Comparison of ENCODE assay signal across 1 cellular context in the genomic region with DNA sequence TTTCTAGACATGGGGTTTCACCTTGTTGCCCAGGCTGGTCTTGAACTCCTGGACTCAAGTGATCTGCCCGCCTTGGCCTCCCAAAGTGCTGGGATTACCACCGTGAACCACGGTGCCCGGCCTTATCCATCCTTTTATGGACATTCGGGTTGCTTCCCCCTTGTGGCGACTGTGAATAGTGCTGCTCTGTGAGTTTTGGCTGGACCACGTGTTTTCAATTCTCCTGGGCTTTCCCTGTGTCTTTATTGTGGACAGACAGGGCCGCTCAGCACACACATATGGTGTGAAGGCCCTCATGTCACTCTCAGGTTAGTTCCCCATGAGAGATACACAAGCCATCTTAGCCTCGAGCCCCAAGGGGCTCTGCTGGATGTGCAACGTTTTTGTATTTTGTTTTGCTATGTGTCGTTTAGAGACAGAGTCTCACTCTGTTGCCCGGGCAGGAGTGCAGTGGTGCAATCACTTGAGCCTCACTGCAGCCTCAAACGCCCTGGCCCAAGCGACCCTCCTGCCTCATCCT.
TF ChIP-seq lines count a peak whose summit lies in the region.

No MANE protein-coding gene starts in this region.

TF ChIP-seq in HepG2, 621 proteins besides CTCF, POLR2A, EP300 and RAD21 (continued from another document and continues in another):
- TF ChIP-seq ZNF317 (CRISPR knock-in tag; IDR thresholded peaks at IDR 0.05) (0 out of 2 replicates have a peak, but pooled peaks have one; percentile 12), PHF21A (CRISPR knock-in tag; IDR thresholded peaks at IDR 0.05) (no peak), KDM6A (CRISPR knock-in tag; IDR thresholded peaks at IDR 0.05; ENCODE audit: low read depth) (no peak), ASH2L (IDR thresholded peaks at IDR 0.05; ENCODE audit: insufficient read length, low read depth, low read length) (no peak), UBTF (CRISPR knock-in tag; IDR thresholded peaks at IDR 0.05) (no peak), ZNF616 (CRISPR knock-in tag; IDR thresholded peaks at IDR 0.05; ENCODE audit: low read depth) (no peak), ZNF747 (CRISPR knock-in tag; IDR thresholded peaks at IDR 0.05; ENCODE audit: borderline replicate concordance) (no peak; the same call in 1 of the 2 replicates), ZNF484 (CRISPR knock-in tag; IDR thresholded peaks at IDR 0.05; ENCODE audit: borderline replicate concordance, low read depth) (no peak), ZNF672 (CRISPR knock-in tag; IDR thresholded peaks at IDR 0.05) (no peak), ATF7-NPFF (CRISPR knock-in tag; IDR thresholded peaks at IDR 0.05; ENCODE audit: low read depth) (no peak), ZNF207 (IDR thresholded peaks at IDR 0.05; ENCODE audit: borderline replicate concordance) (no peak), KLF12 (CRISPR knock-in tag; IDR thresholded peaks at IDR 0.05; ENCODE audit: borderline replicate concordance) (no peak), NAIF1 (CRISPR knock-in tag; IDR thresholded peaks at IDR 0.05; ENCODE audit: borderline replicate concordance) (no peak), CREM (IDR thresholded peaks at IDR 0.05) (no peak), CREM (CRISPR knock-in tag; IDR thresholded peaks at IDR 0.05) (no peak), KAT2B (IDR thresholded peaks at IDR 0.05; ENCODE audit: borderline replicate concordance, low read depth, low read length) (no peak), ZNF773 (CRISPR knock-in tag; IDR thresholded peaks at IDR 0.05; ENCODE audit: borderline replicate concordance) (no peak), CAMTA2 (CRISPR knock-in tag; IDR thresholded peaks at IDR 0.05; ENCODE audit: borderline replicate concordance) (no peak), KLF11 (CRISPR knock-in tag; IDR thresholded peaks at IDR 0.05) (no peak), NR3C1 (CRISPR knock-in tag; IDR thresholded peaks at IDR 0.05) (no peak), ZFY (CRISPR knock-in tag; IDR thresholded peaks at IDR 0.05) (peak; percentile 42; the same call in 1 of the 2 replicates), AGO2 (optimal IDR thresholded peaks at IDR 0.05; ENCODE audit: low read depth, low read length) (no peak), CBX2 (IDR thresholded peaks at IDR 0.05; ENCODE audit: low read depth, low read length) (no peak), CBX2 (CRISPR knock-in tag; IDR thresholded peaks at IDR 0.05; ENCODE audit: low read depth) (no peak), ZNF138 (CRISPR knock-in tag; IDR thresholded peaks at IDR 0.05; ENCODE audit: low read depth) (no peak), SRSF4 (IDR thresholded peaks at IDR 0.05; ENCODE audit: low read depth, low read length, poor library complexity, severe bottlenecking) (no peak), RFXANK (CRISPR knock-in tag; IDR thresholded peaks at IDR 0.05) (no peak), PBX2 (CRISPR knock-in tag; IDR thresholded peaks at IDR 0.05) (no peak), XRCC5 (optimal IDR thresholded peaks at IDR 0.05; ENCODE audit: low read length) (peak; percentile 61), ZFP36L2 (CRISPR knock-in tag; IDR thresholded peaks at IDR 0.05) (no peak), ZNF3 (CRISPR knock-in tag; IDR thresholded peaks at IDR 0.05) (no peak), MATR3 (CRISPR knock-in tag; IDR thresholded peaks at IDR 0.05) (no peak), ZNF441 (CRISPR knock-in tag; IDR thresholded peaks at IDR 0.05; ENCODE audit: borderline replicate concordance) (no peak), ZNF761 (CRISPR knock-in tag; conservative IDR thresholded peaks at IDR 0.05) (0 out of 2 replicates have a peak, but pooled peaks have one; percentile 58), ZNF180 (CRISPR knock-in tag; IDR thresholded peaks at IDR 0.05; ENCODE audit: borderline replicate concordance, low read depth) (no peak), ZNF230 (CRISPR knock-in tag; IDR thresholded peaks at IDR 0.05) (0 out of 2 replicates have a peak, but pooled peaks have one; percentile 36), RBM39 (IDR thresholded peaks at IDR 0.05; ENCODE audit: low read depth, low read length, poor library complexity, severe bottlenecking) (no peak)
- TF ChIP-seq, protein P1, sequence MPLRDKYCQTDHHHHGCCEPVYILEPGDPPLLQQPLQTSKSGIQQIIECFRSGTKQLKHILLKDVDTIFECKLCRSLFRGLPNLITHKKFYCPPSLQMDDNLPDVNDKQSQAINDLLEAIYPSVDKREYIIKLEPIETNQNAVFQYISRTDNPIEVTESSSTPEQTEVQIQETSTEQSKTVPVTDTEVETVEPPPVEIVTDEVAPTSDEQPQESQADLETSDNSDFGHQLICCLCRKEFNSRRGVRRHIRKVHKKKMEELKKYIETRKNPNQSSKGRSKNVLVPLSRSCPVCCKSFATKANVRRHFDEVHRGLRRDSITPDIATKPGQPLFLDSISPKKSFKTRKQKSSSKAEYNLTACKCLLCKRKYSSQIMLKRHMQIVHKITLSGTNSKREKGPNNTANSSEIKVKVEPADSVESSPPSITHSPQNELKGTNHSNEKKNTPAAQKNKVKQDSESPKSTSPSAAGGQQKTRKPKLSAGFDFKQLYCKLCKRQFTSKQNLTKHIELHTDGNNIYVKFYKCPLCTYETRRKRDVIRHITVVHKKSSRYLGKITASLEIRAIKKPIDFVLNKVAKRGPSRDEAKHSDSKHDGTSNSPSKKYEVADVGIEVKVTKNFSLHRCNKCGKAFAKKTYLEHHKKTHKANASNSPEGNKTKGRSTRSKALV (CRISPR knock-in tag; IDR thresholded peaks at IDR 0.05): no peak
- TF ChIP-seq, protein P2, sequence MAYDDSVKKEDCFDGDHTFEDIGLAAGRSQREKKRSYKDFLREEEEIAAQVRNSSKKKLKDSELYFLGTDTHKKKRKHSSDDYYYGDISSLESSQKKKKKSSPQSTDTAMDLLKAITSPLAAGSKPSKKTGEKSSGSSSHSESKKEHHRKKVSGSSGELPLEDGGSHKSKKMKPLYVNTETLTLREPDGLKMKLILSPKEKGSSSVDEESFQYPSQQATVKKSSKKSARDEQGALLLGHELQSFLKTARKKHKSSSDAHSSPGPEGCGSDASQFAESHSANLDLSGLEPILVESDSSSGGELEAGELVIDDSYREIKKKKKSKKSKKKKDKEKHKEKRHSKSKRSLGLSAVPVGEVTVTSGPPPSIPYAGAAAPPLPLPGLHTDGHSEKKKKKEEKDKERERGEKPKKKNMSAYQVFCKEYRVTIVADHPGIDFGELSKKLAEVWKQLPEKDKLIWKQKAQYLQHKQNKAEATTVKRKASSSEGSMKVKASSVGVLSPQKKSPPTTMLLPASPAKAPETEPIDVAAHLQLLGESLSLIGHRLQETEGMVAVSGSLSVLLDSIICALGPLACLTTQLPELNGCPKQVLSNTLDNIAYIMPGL (CRISPR knock-in tag; IDR thresholded peaks at IDR 0.05; ENCODE audit: borderline replicate concordance in 1 of 2, low read depth in 1 of 2): peak; percentile 56 to 77; a peak in 3 of 4 replicates
- TF ChIP-seq, protein P3, sequence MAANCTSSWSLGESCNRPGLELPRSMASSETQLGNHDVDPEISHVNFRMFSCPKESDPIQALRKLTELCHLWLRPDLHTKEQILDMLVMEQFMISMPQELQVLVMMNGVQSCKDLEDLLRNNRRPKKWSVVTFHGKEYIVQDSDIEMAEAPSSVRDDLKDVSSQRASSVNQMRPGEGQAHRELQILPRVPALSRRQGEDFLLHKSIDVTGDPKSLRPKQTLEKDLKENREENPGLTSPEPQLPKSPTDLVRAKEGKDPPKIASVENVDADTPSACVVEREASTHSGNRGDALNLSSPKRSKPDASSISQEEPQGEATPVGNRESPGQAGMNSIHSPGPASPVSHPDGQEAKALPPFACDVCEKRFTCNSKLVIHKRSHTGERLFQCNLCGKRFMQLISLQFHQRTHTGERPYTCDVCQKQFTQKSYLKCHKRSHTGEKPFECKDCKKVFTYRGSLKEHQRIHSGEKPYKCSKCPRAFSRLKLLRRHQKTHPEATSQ (CRISPR knock-in tag; IDR thresholded peaks at IDR 0.05; ENCODE audit: borderline replicate concordance): no peak
- TF ChIP-seq, protein P4, sequence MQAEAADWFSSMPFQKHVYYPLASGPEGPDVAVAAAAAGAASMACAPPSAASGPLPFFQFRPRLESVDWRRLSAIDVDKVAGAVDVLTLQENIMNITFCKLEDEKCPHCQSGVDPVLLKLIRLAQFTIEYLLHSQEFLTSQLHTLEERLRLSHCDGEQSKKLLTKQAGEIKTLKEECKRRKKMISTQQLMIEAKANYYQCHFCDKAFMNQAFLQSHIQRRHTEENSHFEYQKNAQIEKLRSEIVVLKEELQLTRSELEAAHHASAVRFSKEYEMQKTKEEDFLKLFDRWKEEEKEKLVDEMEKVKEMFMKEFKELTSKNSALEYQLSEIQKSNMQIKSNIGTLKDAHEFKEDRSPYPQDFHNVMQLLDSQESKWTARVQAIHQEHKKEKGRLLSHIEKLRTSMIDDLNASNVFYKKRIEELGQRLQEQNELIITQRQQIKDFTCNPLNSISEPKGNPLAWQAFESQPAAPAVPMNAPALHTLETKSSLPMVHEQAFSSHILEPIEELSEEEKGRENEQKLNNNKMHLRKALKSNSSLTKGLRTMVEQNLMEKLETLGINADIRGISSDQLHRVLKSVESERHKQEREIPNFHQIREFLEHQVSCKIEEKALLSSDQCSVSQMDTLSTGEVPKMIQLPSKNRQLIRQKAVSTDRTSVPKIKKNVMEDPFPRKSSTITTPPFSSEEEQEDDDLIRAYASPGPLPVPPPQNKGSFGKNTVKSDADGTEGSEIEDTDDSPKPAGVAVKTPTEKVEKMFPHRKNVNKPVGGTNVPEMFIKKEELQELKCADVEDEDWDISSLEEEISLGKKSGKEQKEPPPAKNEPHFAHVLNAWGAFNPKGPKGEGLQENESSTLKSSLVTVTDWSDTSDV (CRISPR knock-in tag; IDR thresholded peaks at IDR 0.05): no peak
- TF ChIP-seq, protein P5, sequence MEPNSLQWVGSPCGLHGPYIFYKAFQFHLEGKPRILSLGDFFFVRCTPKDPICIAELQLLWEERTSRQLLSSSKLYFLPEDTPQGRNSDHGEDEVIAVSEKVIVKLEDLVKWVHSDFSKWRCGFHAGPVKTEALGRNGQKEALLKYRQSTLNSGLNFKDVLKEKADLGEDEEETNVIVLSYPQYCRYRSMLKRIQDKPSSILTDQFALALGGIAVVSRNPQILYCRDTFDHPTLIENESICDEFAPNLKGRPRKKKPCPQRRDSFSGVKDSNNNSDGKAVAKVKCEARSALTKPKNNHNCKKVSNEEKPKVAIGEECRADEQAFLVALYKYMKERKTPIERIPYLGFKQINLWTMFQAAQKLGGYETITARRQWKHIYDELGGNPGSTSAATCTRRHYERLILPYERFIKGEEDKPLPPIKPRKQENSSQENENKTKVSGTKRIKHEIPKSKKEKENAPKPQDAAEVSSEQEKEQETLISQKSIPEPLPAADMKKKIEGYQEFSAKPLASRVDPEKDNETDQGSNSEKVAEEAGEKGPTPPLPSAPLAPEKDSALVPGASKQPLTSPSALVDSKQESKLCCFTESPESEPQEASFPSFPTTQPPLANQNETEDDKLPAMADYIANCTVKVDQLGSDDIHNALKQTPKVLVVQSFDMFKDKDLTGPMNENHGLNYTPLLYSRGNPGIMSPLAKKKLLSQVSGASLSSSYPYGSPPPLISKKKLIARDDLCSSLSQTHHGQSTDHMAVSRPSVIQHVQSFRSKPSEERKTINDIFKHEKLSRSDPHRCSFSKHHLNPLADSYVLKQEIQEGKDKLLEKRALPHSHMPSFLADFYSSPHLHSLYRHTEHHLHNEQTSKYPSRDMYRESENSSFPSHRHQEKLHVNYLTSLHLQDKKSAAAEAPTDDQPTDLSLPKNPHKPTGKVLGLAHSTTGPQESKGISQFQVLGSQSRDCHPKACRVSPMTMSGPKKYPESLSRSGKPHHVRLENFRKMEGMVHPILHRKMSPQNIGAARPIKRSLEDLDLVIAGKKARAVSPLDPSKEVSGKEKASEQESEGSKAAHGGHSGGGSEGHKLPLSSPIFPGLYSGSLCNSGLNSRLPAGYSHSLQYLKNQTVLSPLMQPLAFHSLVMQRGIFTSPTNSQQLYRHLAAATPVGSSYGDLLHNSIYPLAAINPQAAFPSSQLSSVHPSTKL (CRISPR knock-in tag; IDR thresholded peaks at IDR 0.05): 0 out of 2 replicates have a peak, but pooled peaks have one; percentile 16
- TF ChIP-seq, protein P6, sequence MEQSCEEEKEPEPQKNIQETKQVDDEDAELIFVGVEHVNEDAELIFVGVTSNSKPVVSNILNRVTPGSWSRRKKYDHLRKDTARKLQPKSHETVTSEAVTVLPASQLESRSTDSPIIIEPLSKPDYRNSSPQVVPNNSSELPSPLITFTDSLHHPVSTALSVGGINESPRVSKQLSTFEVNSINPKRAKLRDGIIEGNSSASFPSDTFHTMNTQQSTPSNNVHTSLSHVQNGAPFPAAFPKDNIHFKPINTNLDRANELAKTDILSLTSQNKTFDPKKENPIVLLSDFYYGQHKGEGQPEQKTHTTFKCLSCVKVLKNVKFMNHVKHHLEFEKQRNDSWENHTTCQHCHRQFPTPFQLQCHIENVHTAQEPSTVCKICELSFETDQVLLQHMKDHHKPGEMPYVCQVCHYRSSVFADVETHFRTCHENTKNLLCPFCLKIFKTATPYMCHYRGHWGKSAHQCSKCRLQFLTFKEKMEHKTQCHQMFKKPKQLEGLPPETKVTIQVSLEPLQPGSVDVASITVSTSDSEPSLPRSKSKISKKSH (CRISPR knock-in tag; IDR thresholded peaks at IDR 0.05; ENCODE audit: borderline replicate concordance): no peak
